ENCODE assay signal across 8 cellular contexts in genomic region chr5:154273028-154273617, GRCh38.
DNase-seq lines count a peak whose midpoint lies in the region; ATAC-seq and TF ChIP-seq lines count a peak whose summit lies in the region.

No MANE protein-coding gene starts in this region.

- CTCF ChIA-PET in CD8-positive, alpha-beta T cell (lab: Charles Lee) = no interaction called here

- H3K4me3 Mint-ChIP-seq in CD8-positive, alpha-beta T cell = peak overlapping the region; percentile 5
- H3K4me3 Mint-ChIP-seq in endodermal cell = no peak overlapping the region

- WGBS in endodermal cell (ENCODE audit: insufficient coverage in 1 of 2, insufficient read length in 1 of 2), 2 experiments = 50 to 62% methylated on average over 2 to 3 of the region's 3 CpGs

- no peaks in the 10 kb centered on the region for H3K9me3 Mint-ChIP-seq in CD8-positive, alpha-beta T cell
- no peaks in the 10 kb centered on the region for H3K9me3 Mint-ChIP-seq in endodermal cell

- no peak overlapping the region for H3K27ac ChIP-seq in CD8-positive, alpha-beta T cell (ENCODE audit: low read depth, low read length)
- H3K27ac ChIP-seq in endodermal cell (ENCODE audit: low read depth, low read length) = no peak overlapping the region
- no peak overlapping the region for H3K27ac ChIP-seq in parathyroid adenoma

- no peaks in the 10 kb centered on the region for H3K79me2 ChIP-seq in parathyroid adenoma

- peak overlapping the region; percentile 71 for H3K27ac Mint-ChIP-seq in CD8-positive, alpha-beta T cell
- peak overlapping the region; percentile 44 for H3K27ac Mint-ChIP-seq in endodermal cell

- H3K4me2 ChIP-seq in parathyroid adenoma (ENCODE audit: low read length) = no peak overlapping the region

- POLR2A ChIA-PET in CD8-positive, alpha-beta T cell (lab: Charles Lee) = no interaction called here

- H3K36me3 ChIP-seq in CD8-positive, alpha-beta T cell (ENCODE audit: insufficient read depth, low read length) = no peaks in the 10 kb centered on the region
- H3K36me3 ChIP-seq in endodermal cell (ENCODE audit: control insufficient read depth, insufficient read depth, low read length) = no peaks in the 10 kb centered on the region
- H3K36me3 ChIP-seq in parathyroid adenoma (ENCODE audit: control insufficient read depth, insufficient read depth, low read length) = no peaks in the 10 kb centered on the region

- peak; percentile 20; the same call in 1 of the 2 replicates for TF ChIP-seq EP300 in Ishikawa (IDR thresholded peaks at IDR 0.05; ENCODE audit: borderline replicate concordance)

- H3K9me3 ChIP-seq in CD8-positive, alpha-beta T cell (ENCODE audit: low read length) = no peaks in the 10 kb centered on the region
- no peaks in the 10 kb centered on the region for H3K9me3 ChIP-seq in endodermal cell (ENCODE audit: control insufficient read depth, low read length)
- no peaks in the 10 kb centered on the region for H3K9me3 ChIP-seq in parathyroid adenoma (ENCODE audit: control insufficient read depth, low read length)

- intact Hi-C loops in CD8-positive, alpha-beta T cell (cut with DNase I, micrococcal nuclease) = no loop called here

- no peaks in the 10 kb centered on the region for H3K27me3 ChIP-seq in CD8-positive, alpha-beta T cell (ENCODE audit: insufficient read depth, low read length)
- no peaks in the 10 kb centered on the region for H3K27me3 ChIP-seq in endodermal cell (ENCODE audit: control insufficient read depth, insufficient read depth, low read length, poor library complexity, severe bottlenecking)
- no peaks in the 10 kb centered on the region for H3K27me3 ChIP-seq in parathyroid adenoma (ENCODE audit: control insufficient read depth, insufficient read depth, low read length)

- H3K27me3 Mint-ChIP-seq in CD8-positive, alpha-beta T cell (ENCODE audit: low read depth) = no peaks in the 10 kb centered on the region
- H3K27me3 Mint-ChIP-seq in endodermal cell (ENCODE audit: insufficient read depth) = no peaks in the 10 kb centered on the region

- ATAC-seq in CD8-positive, alpha-beta T cell = peak; percentile 57
- ATAC-seq in GM19455 (IDR thresholded peaks at IDR 0.05; ENCODE audit: unreplicated experiment) = peak; percentile 65

- peak overlapping the region; percentile 66 for H2AFZ ChIP-seq in parathyroid adenoma

- peaks cover 16% of the 10 kb centered on the region for H3K4me1 ChIP-seq in CD8-positive, alpha-beta T cell (ENCODE audit: insufficient read depth, low read length)
- peaks cover 3% of the 10 kb centered on the region for H3K4me1 ChIP-seq in endodermal cell (ENCODE audit: control insufficient read depth, insufficient read depth, low read length)
- H3K4me1 ChIP-seq in parathyroid adenoma = peaks cover 21% of the 10 kb centered on the region

- H3K9ac ChIP-seq in endodermal cell (ENCODE audit: extremely low read depth, low read length, poor library complexity, severe bottlenecking) (no peak overlapping the region), parathyroid adenoma (no peak overlapping the region)

- TF ChIP-seq RAD21 in Ishikawa (IDR thresholded peaks at IDR 0.05; ENCODE audit: low read depth) = no peak

- peaks cover 33% of the 10 kb centered on the region for H3K4me1 Mint-ChIP-seq in CD8-positive, alpha-beta T cell (ENCODE audit: low read depth)
- peaks cover 27% of the 10 kb centered on the region for H3K4me1 Mint-ChIP-seq in endodermal cell

- DNase-seq in CD8-positive, alpha-beta T cell = peak in 1 of 7 experiments; percentile 12
- DNase-seq in endodermal cell (peak; percentile 42), DMS 273 (lab: John Stamatoyannopoulos, UW; ENCODE audit: unreplicated experiment) (no peak), NCI-H524 (lab: John Stamatoyannopoulos, UW) (no peak), amniotic stem cell (lab: John Stamatoyannopoulos, UW) (no peak)

- H3K4me3 ChIP-seq in CD8-positive, alpha-beta T cell (ENCODE audit: low read depth, low read length) = no peak overlapping the region
- H3K4me3 ChIP-seq in endodermal cell (ENCODE audit: low read length) (no peak overlapping the region), parathyroid adenoma (ENCODE audit: low read depth, low read length) (no peak overlapping the region)

- TF ChIP-seq CTCF in CD8-positive, alpha-beta T cell (IDR thresholded peaks at IDR 0.05) = no peak
- no peak for TF ChIP-seq CTCF in endodermal cell (conservative IDR thresholded peaks at IDR 0.05)
- no peak for TF ChIP-seq CTCF in parathyroid adenoma (IDR thresholded peaks at IDR 0.05)

- peaks cover 5% of the 10 kb centered on the region for H3K36me3 Mint-ChIP-seq in CD8-positive, alpha-beta T cell
- no peaks in the 10 kb centered on the region for H3K36me3 Mint-ChIP-seq in endodermal cell (ENCODE audit: low read depth)

TF ChIP-seq in Ishikawa, 13 proteins besides CTCF, POLR2A, EP300 and RAD21:
- no peak for TF ChIP-seq CEBPB (IDR thresholded peaks at IDR 0.05)
- TF ChIP-seq ZBTB7A (IDR thresholded peaks at IDR 0.05; ENCODE audit: low read depth) = no peak
- no peak for TF ChIP-seq YY1 (IDR thresholded peaks at IDR 0.05; ENCODE audit: low read depth)
- TF ChIP-seq USF1 (IDR thresholded peaks at IDR 0.05) = no peak
- TF ChIP-seq NFIC (IDR thresholded peaks at IDR 0.05) = peak; percentile 36; the same call in 1 of the 2 replicates
- TF ChIP-seq TAF1 (IDR thresholded peaks at IDR 0.05; ENCODE audit: low read depth) = no peak
- TF ChIP-seq TEAD4 (IDR thresholded peaks at IDR 0.05) = peak; percentile 56
- 0 out of 2 replicates have a peak, but pooled peaks have one; percentile 22 for TF ChIP-seq MAX (IDR thresholded peaks at IDR 0.05)
- TF ChIP-seq EGR1 (IDR thresholded peaks at IDR 0.05) = no peak
- no peak for TF ChIP-seq FOXM1 (IDR thresholded peaks at IDR 0.05; ENCODE audit: borderline replicate concordance, low read depth)
- no peak for TF ChIP-seq TCF12 (IDR thresholded peaks at IDR 0.05; ENCODE audit: low read depth)
- TF ChIP-seq CREB1 (IDR thresholded peaks at IDR 0.05; ENCODE audit: low read depth) = no peak
- no peak for TF ChIP-seq REST (IDR thresholded peaks at IDR 0.05; ENCODE audit: low read depth)
